Comparison of ENCODE assay signal across 17 cellular contexts in genomic region chr3:112132088-112132487, GRCh38. TPM values are rescaled to one million over a fixed set of nuclear protein-coding genes. Genes with fewer than 3 reads are reported as not detected.
DNase-seq lines count a peak whose midpoint lies in the region; ATAC-seq and TF ChIP-seq lines count a peak whose summit lies in the region.
"Had no signal": no experiment of that assay in that cellular context is flagged by ENCODE, and none has a peak within 500 bp of the region (broad histone marks: within the 10 kb centered on the region; RNA-seq: fewer than 3 reads in every experiment).

No MANE protein-coding gene starts in this region.

- peak overlapping the region; percentile 61 for H3K27ac Mint-ChIP-seq in activated T-cell treated with anti-CD3 and anti-CD28 coated beads, Interleukin-2, amount 50 U/mL, for 72 hours
- H3K27ac Mint-ChIP-seq in activated CD8-positive, alpha-beta T cell treated with anti-CD3 and anti-CD28 coated beads, Interleukin-2, amount 10 ng/mL, durations not matched to agents 7 days and 5 days = peak overlapping the region; percentile 14
- H3K27ac Mint-ChIP-seq in stimulated activated effector memory CD8-positive, alpha-beta T cell treated with anti-CD3 and anti-CD28 coated beads, Interleukin-12 subunit alpha, Interleukin-12 subunit beta, amount 100 ng/mL, for 72 hours = peak overlapping the region; percentile 84
- H3K27ac Mint-ChIP-seq: neural progenitor cell had no signal

- DNase-seq in activated T-cell treated with anti-CD3 and anti-CD28 coated beads, Interleukin-2, amount 50 U/mL, for 72 hours = no peak
- DNase-seq in activated T-cell treated with anti-CD3 and anti-CD28 coated beads for 4 hours = no peak
- DNase-seq in activated CD8-positive, alpha-beta T cell treated with anti-CD3 and anti-CD28 coated beads, Interleukin-2, amount 10 ng/mL, durations not matched to agents 7 days and 5 days = no peak
- DNase-seq in stimulated activated effector memory CD8-positive, alpha-beta T cell treated with anti-CD3 and anti-CD28 coated beads, Interleukin-12 subunit alpha, Interleukin-12 subunit beta, amount 100 ng/mL, for 72 hours (ENCODE audit: low spot score in 2 of 2) = no peak
- DNase-seq in HEK293T (ENCODE audit: extremely low spot score) = no peak
- no peak for DNase-seq in NCI-H748 treated with DMSO at 0.1 percent for 48 hours (lab: John Stamatoyannopoulos, UW)
- no peak for DNase-seq in T-helper 9 cell
- DNase-seq: amniotic stem cell; Caco-2; cerebellar nuclear complex; kidney; mesenchymal stem cell; NCI-H526; stimulated activated CD4-positive, alpha-beta T cell treated with anti-CD3 and anti-CD28 coated beads, Interleukin-15, amount 100 ng/mL, for 24 hours had no signal

- peaks cover 96% of the 10 kb centered on the region for H3K4me1 Mint-ChIP-seq in activated T-cell treated with anti-CD3 and anti-CD28 coated beads, Interleukin-2, amount 50 U/mL, for 72 hours (ENCODE audit: low read depth)
- peaks cover 72% of the 10 kb centered on the region for H3K4me1 Mint-ChIP-seq in activated CD8-positive, alpha-beta T cell treated with anti-CD3 and anti-CD28 coated beads, Interleukin-2, amount 10 ng/mL, durations not matched to agents 7 days and 5 days (ENCODE audit: low read depth)
- H3K4me1 Mint-ChIP-seq in stimulated activated effector memory CD8-positive, alpha-beta T cell treated with anti-CD3 and anti-CD28 coated beads, Interleukin-12 subunit alpha, Interleukin-12 subunit beta, amount 100 ng/mL, for 72 hours = peaks cover 55% of the 10 kb centered on the region

- no peak for ATAC-seq in activated T-cell treated with anti-CD3 and anti-CD28 coated beads, Interleukin-2, amount 50 U/mL, for 72 hours (replicated peaks in 1 of 2)
- ATAC-seq in activated CD8-positive, alpha-beta T cell treated with anti-CD3 and anti-CD28 coated beads, Interleukin-2, amount 10 ng/mL, durations not matched to agents 7 days and 5 days = no peak
- ATAC-seq in stimulated activated effector memory CD8-positive, alpha-beta T cell treated with anti-CD3 and anti-CD28 coated beads, Interleukin-12 subunit alpha, Interleukin-12 subunit beta, amount 100 ng/mL, for 72 hours = no peak

- no peaks in the 10 kb centered on the region for H3K27me3 Mint-ChIP-seq in activated T-cell treated with anti-CD3 and anti-CD28 coated beads, Interleukin-2, amount 50 U/mL, for 72 hours (ENCODE audit: low read depth)
- H3K27me3 Mint-ChIP-seq in activated CD8-positive, alpha-beta T cell treated with anti-CD3 and anti-CD28 coated beads, Interleukin-2, amount 10 ng/mL, durations not matched to agents 7 days and 5 days (ENCODE audit: low read depth) = no peaks in the 10 kb centered on the region

- peak; percentile 39 for TF ChIP-seq POLR2A in GM19099 (IDR thresholded peaks at IDR 0.05; ENCODE audit: extremely low read depth, insufficient read length, low read depth)

- no peaks in the 10 kb centered on the region for H3K9me3 Mint-ChIP-seq in activated T-cell treated with anti-CD3 and anti-CD28 coated beads, Interleukin-2, amount 50 U/mL, for 72 hours
- no peaks in the 10 kb centered on the region for H3K9me3 Mint-ChIP-seq in activated CD8-positive, alpha-beta T cell treated with anti-CD3 and anti-CD28 coated beads, Interleukin-2, amount 10 ng/mL, durations not matched to agents 7 days and 5 days (ENCODE audit: insufficient read depth)
- H3K9me3 Mint-ChIP-seq in stimulated activated effector memory CD8-positive, alpha-beta T cell treated with anti-CD3 and anti-CD28 coated beads, Interleukin-12 subunit alpha, Interleukin-12 subunit beta, amount 100 ng/mL, for 72 hours = no peaks in the 10 kb centered on the region
- H3K9me3 Mint-ChIP-seq: neural progenitor cell had no signal

- peaks cover 4 to 6% of the 10 kb centered on the region in 2 donors for H3K36me3 Mint-ChIP-seq in activated T-cell treated with anti-CD3 and anti-CD28 coated beads, Interleukin-2, amount 50 U/mL, for 72 hours (ENCODE audit: insufficient read depth in 2 of 2)
- H3K36me3 Mint-ChIP-seq in activated CD8-positive, alpha-beta T cell treated with anti-CD3 and anti-CD28 coated beads, Interleukin-2, amount 10 ng/mL, durations not matched to agents 7 days and 5 days (ENCODE audit: low read depth) = peaks cover 7% of the 10 kb centered on the region
- H3K36me3 Mint-ChIP-seq in stimulated activated effector memory CD8-positive, alpha-beta T cell treated with anti-CD3 and anti-CD28 coated beads, Interleukin-12 subunit alpha, Interleukin-12 subunit beta, amount 100 ng/mL, for 72 hours = peaks cover 7% of the 10 kb centered on the region
- H3K36me3 Mint-ChIP-seq: neural progenitor cell had no signal

- POLR2A ChIA-PET in activated CD8-positive, alpha-beta T cell treated with anti-CD3 and anti-CD28 coated beads, Interleukin-2, amount 10 ng/mL, durations not matched to agents 7 days and 5 days (lab: Charles Lee) = interaction anchor here (1.0 kb wide), 1 partner anchor 15 kb away, joined by 6 read pairs; no protein-coding TSS in a partner anchor
- POLR2A ChIA-PET in HEK293T (lab: Yijun Ruan, JAX) = no interaction called here

- H3K4me3 Mint-ChIP-seq in activated T-cell treated with anti-CD3 and anti-CD28 coated beads, Interleukin-2, amount 50 U/mL, for 72 hours = peak overlapping the region; percentile 93 to 96
- H3K4me3 Mint-ChIP-seq in activated CD8-positive, alpha-beta T cell treated with anti-CD3 and anti-CD28 coated beads, Interleukin-2, amount 10 ng/mL, durations not matched to agents 7 days and 5 days = peak overlapping the region; percentile 76
- H3K4me3 Mint-ChIP-seq in stimulated activated effector memory CD8-positive, alpha-beta T cell treated with anti-CD3 and anti-CD28 coated beads, Interleukin-12 subunit alpha, Interleukin-12 subunit beta, amount 100 ng/mL, for 72 hours = peak overlapping the region; percentile 77
- H3K4me3 Mint-ChIP-seq: neural progenitor cell had no signal

- CTCF ChIA-PET in activated CD8-positive, alpha-beta T cell treated with anti-CD3 and anti-CD28 coated beads, Interleukin-2, amount 10 ng/mL, durations not matched to agents 7 days and 5 days (lab: Charles Lee) = interaction anchor here (1.1 to 3.0 kb wide), 5 partner anchors 17 to 388 kb away, joined by 3 to 25 read pairs (median 5); partner anchors contain the start of gene SLC9C1
- CTCF ChIA-PET in HEK293T (lab: Yijun Ruan, JAX) = no interaction called here

TF ChIP-seq in HEK293T, 16 proteins besides CTCF, POLR2A, EP300 and RAD21:
- TF ChIP-seq L3MBTL2 (conservative IDR thresholded peaks at IDR 0.05) = no peak
- no peak for TF ChIP-seq NFRKB (IDR thresholded peaks at IDR 0.05)
- no peak for TF ChIP-seq FOXK2 (IDR thresholded peaks at IDR 0.05)
- TF ChIP-seq ELF4 (IDR thresholded peaks at IDR 0.05) = no peak
- no peak for TF ChIP-seq FOXA1 (IDR thresholded peaks at IDR 0.05)
- TF ChIP-seq SUZ12 (IDR thresholded peaks at IDR 0.05) = no peak
- TF ChIP-seq HDGF (IDR thresholded peaks at IDR 0.05; ENCODE audit: borderline replicate concordance) = no peak

RNA-seq across cellular contexts. Expression of gene GCSAM, which starts 1.0 kb away (rescaled TPM):
- total RNA-seq in activated T-cell treated with anti-CD3 and anti-CD28 coated beads, Interleukin-2, amount 50 U/mL, for 72 hours = 10 to 100 TPM; 17.8 to 26.5 TPM
- 1 to 10 TPM; 5.6 to 6.9 TPM for total RNA-seq in activated CD8-positive, alpha-beta T cell treated with anti-CD3 and anti-CD28 coated beads, Interleukin-2, amount 10 ng/mL, durations not matched to agents 7 days and 5 days
- total RNA-seq: Caco-2, hepatocyte had no signal

RNA-seq across cellular contexts. Expression of gene C3orf52, which starts 45.9 kb away (rescaled TPM):
- total RNA-seq in activated T-cell treated with anti-CD3 and anti-CD28 coated beads, Interleukin-2, amount 50 U/mL, for 72 hours = 1 to 10 TPM; 3.2 to 4.1 TPM
- 1 to 10 TPM; 2.3 to 2.5 TPM for total RNA-seq in activated CD8-positive, alpha-beta T cell treated with anti-CD3 and anti-CD28 coated beads, Interleukin-2, amount 10 ng/mL, durations not matched to agents 7 days and 5 days

Comparison
In these comparisons a context has a peak if more than half of its experiments do, and no peak if none do; other contexts are left out.
1. H3K27ac Mint-ChIP-seq: peak in every context shown above with its lines; median percentile 84 in stimulated activated effector memory CD8-positive, alpha-beta T cell treated with anti-CD3 and anti-CD28 coated beads, Interleukin-12 subunit alpha, Interleukin-12 subunit beta, amount 100 ng/mL, for 72 hours; 61 in activated T-cell treated with anti-CD3 and anti-CD28 coated beads, Interleukin-2, amount 50 U/mL, for 72 hours; 14 in activated CD8-positive, alpha-beta T cell treated with anti-CD3 and anti-CD28 coated beads, Interleukin-2, amount 10 ng/mL, durations not matched to agents 7 days and 5 days.